8 cellular contexts compared by ENCODE assay signal in the genomic region with DNA sequence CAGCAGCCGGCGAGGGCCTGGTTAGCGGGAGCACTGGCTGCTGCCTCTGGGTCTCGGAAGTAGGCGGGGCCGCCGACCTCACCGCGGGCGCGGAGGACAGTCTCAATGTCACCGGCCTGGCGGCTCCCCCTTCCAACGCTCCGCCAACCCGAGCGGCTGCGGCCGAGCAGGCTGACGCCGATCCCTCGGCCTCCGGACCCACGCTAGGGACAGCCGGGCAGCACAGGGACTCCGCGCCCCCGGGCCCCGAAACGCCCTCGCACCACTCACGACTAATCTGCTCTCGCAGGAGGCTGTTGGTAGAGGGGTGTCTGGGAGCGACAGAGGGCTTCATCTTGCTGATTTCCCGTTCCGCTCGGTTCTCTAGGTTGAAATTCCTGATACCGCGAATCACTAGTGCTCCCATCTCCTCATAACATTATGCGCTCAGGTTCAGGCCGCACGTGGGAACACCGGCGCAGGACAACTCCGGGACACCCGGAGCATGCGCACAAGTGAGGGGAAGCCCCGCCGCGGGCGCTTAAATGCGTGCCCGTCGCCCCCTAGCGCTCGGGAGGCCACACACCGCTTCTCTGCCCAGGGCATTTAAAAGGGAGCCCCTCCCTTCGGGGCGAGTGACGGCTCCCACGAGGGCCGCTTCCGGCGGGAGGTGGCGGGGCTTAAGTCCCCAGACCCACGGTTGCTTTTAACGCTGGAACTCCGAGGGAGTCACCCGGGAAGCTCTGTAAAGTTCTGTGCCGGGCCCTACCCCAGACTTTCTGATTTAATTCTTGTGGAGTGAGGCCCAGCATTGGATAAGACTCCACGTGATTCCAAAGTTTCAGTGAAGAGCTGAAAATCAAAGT. TPM values are rescaled to one million over a fixed set of nuclear protein-coding genes. Genes with fewer than 3 reads are reported as not detected.
DNase-seq lines count a peak whose midpoint lies in the region; ATAC-seq, FAIRE-seq and TF ChIP-seq lines count a peak whose summit lies in the region.

Gene NDUFAF4 (minus strand): TSS at position 496 of the 845 bp plus-strand sequence. CDS start 90 bp downstream, at position 406.

- POLR2A ChIA-PET in endothelial cell of umbilical vein (lab: Charles Lee) = no interaction called here

- H3K9me1 ChIP-seq in endothelial cell of umbilical vein (replicated peaks; ENCODE audit: control insufficient read depth, extremely low read depth, insufficient read depth, low read length) = no peaks in the 10 kb centered on the region

- no peaks in the 10 kb centered on the region; the same call in 1 of the 2 replicates for H3K9me3 ChIP-seq in OCI-LY1 (ENCODE audit: low read length)
- no peaks in the 10 kb centered on the region for H3K9me3 ChIP-seq in endothelial cell of umbilical vein (replicated peaks; ENCODE audit: control insufficient read depth, insufficient read depth, low read length)
- no peaks in the 10 kb centered on the region for H3K9me3 ChIP-seq in mononuclear cell (ENCODE audit: low read depth, low read length)

- intact Hi-C loops in endothelial cell of umbilical vein (cut with micrococcal nuclease) = loop anchor here (1.0 to 5.0 kb wide), 11 partner anchors 27 to 1937 kb away; partner anchors contain the start of genes GPR63, KLHL32, MMS22L and POU3F2

- H3K9me2 ChIP-seq in OCI-LY1 (ENCODE audit: low read depth, low read length) = no peaks in the 10 kb centered on the region

- no peaks in the 10 kb centered on the region for H4K20me1 ChIP-seq in OCI-LY1 (ENCODE audit: insufficient read depth, low read length)
- H4K20me1 ChIP-seq in endothelial cell of umbilical vein (replicated peaks; ENCODE audit: control insufficient read depth, extremely low read depth, insufficient read depth, low read length) = no peaks in the 10 kb centered on the region

- H3K27ac ChIP-seq in OCI-LY1 (ENCODE audit: low read depth, low read length, poor library complexity, severe bottlenecking) = peak within 1 kb of the TSS; percentile 72
- H3K27ac ChIP-seq in endothelial cell of umbilical vein (ENCODE audit: insufficient read depth, low read depth, low read length) = peak within 1 kb of the TSS; percentile 95

- H3F3A ChIP-seq in OCI-LY1 (ENCODE audit: insufficient read depth, low read length) = no peaks in the 10 kb centered on the region

- peaks cover 36% of the 10 kb centered on the region for H3K4me1 ChIP-seq in OCI-LY1 (ENCODE audit: insufficient read depth, low read length, severe bottlenecking)
- peaks cover 25% of the 10 kb centered on the region for H3K4me1 ChIP-seq in endothelial cell of umbilical vein (ENCODE audit: control insufficient read depth, extremely low read depth, insufficient read depth, low read length)
- H3K4me1 ChIP-seq in mononuclear cell (ENCODE audit: insufficient read depth, low read length) = peaks cover 31% of the 10 kb centered on the region

- H2AFZ ChIP-seq in OCI-LY1 (ENCODE audit: low read length) (peak within 1 kb of the TSS; percentile 25; the same call in 1 of the 2 replicates), endothelial cell of umbilical vein (ENCODE audit: low read depth, low read length) (peak within 1 kb of the TSS; percentile 86)

- H3K36me3 ChIP-seq in OCI-LY1 (ENCODE audit: insufficient read depth, low read length) (peaks cover 40% of the 10 kb centered on the region), endothelial cell of umbilical vein (ENCODE audit: control insufficient read depth in 2 of 2, extremely low read depth in 1 of 2, insufficient read depth in 2 of 2, low read length in 2 of 2) (peaks cover 4% of the 10 kb centered on the region in 2 experiments)

- H3K4me2 ChIP-seq in OCI-LY1 (ENCODE audit: low read length) = peak within 1 kb of the TSS; percentile 82
- H3K4me2 ChIP-seq in endothelial cell of umbilical vein (ENCODE audit: insufficient read depth, low read length) = peak within 1 kb of the TSS; percentile 99

- H3K79me2 ChIP-seq in OCI-LY1 (ENCODE audit: insufficient read depth, low read length) (peaks cover 28% of the 10 kb centered on the region), endothelial cell of umbilical vein (ENCODE audit: control insufficient read depth, insufficient read depth, low read length) (peaks cover 25% of the 10 kb centered on the region)

- peak; percentile 90 for ATAC-seq in GM21515 (IDR thresholded peaks at IDR 0.05; ENCODE audit: unreplicated experiment)

- CTCF ChIA-PET in endothelial cell of umbilical vein (lab: Charles Lee) = interaction anchor here (0.6 to 4.5 kb wide), 18 partner anchors 10 to 375 kb away, joined by 3 to 106 read pairs (median 6); partner anchors contain the start of gene GPR63

- DNase-seq in DMS 273 treated with DMSO at 0.1 percent for 48 hours (lab: John Stamatoyannopoulos, UW) = peak; percentile 88
- peak; percentile 95 for DNase-seq in HuH-7 (ENCODE audit: low spot score)
- peak; percentile 97 for DNase-seq in activated CD8-positive, alpha-beta memory T cell treated with anti-CD3 and anti-CD28 coated beads, Interleukin-2, amount 50 U/mL, for 48 hours
- peak; percentile 96 for DNase-seq in endothelial cell of umbilical vein (ENCODE audit: low read depth, low spot score)
- DNase-seq in stimulated activated CD8-positive, alpha-beta memory T cell treated with anti-CD3 and anti-CD28 coated beads, Interleukin-4, amount 100 ng/mL, for 1 hour (ENCODE audit: low read depth in 2 of 2, low spot score in 1 of 2) = peak; percentile 86 to 94

- dilution Hi-C loops in endothelial cell of umbilical vein (cut with MboI; ENCODE audit: extremely low pct_ligation_motif_present, low sequenced_read_pairs) = no loop called here

- H3K9ac ChIP-seq in OCI-LY1 (ENCODE audit: low read length) (peak within 1 kb of the TSS; percentile 79), endothelial cell of umbilical vein (replicated peaks; ENCODE audit: extremely low read depth, insufficient read depth, low read length) (peak within 1 kb of the TSS; percentile 93)

- TF ChIP-seq CTCF in OCI-LY1 (IDR thresholded peaks at IDR 0.05; ENCODE audit: low read length) (peak; percentile 83), endothelial cell of umbilical vein (IDR thresholded peaks at IDR 0.05; ENCODE audit: extremely low read depth in 1 of 2, insufficient read depth in 1 of 2, low read depth in 1 of 2, low read length in 2 of 2) (peak; percentile 94 to 97)

- H3K4me3 ChIP-seq in OCI-LY1 (ENCODE audit: low read depth, low read length, poor library complexity, severe bottlenecking) (peak within 1 kb of the TSS; percentile 79), endothelial cell of umbilical vein (replicated peaks in 1 of 3; ENCODE audit: insufficient read depth in 1 of 3, low read depth in 1 of 3, low read length in 3 of 3) (peak within 1 kb of the TSS; percentile 79 to 99 (median 91)), mononuclear cell (ENCODE audit: low read length) (peak within 1 kb of the TSS; percentile 85)

- FAIRE-seq in endothelial cell of umbilical vein (lab: Jason Lieb, UNC) = peak; percentile 86

- H3K27me3 ChIP-seq in OCI-LY1 (ENCODE audit: insufficient read depth, low read length) = no peaks in the 10 kb centered on the region
- peaks cover 0 to 2% of the 10 kb centered on the region in 2 experiments for H3K27me3 ChIP-seq in endothelial cell of umbilical vein (ENCODE audit: control insufficient read depth in 2 of 2, insufficient read depth in 2 of 2, low read length in 2 of 2)
- no peaks in the 10 kb centered on the region for H3K27me3 ChIP-seq in mononuclear cell (ENCODE audit: insufficient read depth, low read length)

- no peak for TF ChIP-seq POLR2A in endothelial cell of umbilical vein (IDR thresholded peaks at IDR 0.05; ENCODE audit: low read depth, low read length)

- TSS peak; percentile 33 for BruUV-seq in endothelial cell of umbilical vein (replicated peaks; lab: Mats Ljungman, UMichigan)

TF ChIP-seq in endothelial cell of umbilical vein, 7 proteins besides CTCF, POLR2A, EP300 and RAD21:
- no peak for TF ChIP-seq GATA2 (IDR thresholded peaks at IDR 0.05; ENCODE audit: insufficient read depth, insufficient read length, low read depth, low read length)
- no peak for TF ChIP-seq JUN (IDR thresholded peaks at IDR 0.05; ENCODE audit: borderline replicate concordance, insufficient read depth, insufficient read length, low read depth)
- TF ChIP-seq FOS (IDR thresholded peaks at IDR 0.05; ENCODE audit: borderline replicate concordance, insufficient read depth, low read length) = no peak
- peak; percentile 79 for TF ChIP-seq MAX (IDR thresholded peaks at IDR 0.05; ENCODE audit: insufficient read depth, insufficient read length)

RNA-seq across cellular contexts. Expression of gene NDUFAF4, which starts in this region (rescaled TPM):
- total RNA-seq in endothelial cell of umbilical vein (39.8 and 44.6 TPM in 2 replicates), mononuclear cell (23.3 TPM)
- 5.9 and 8.8 TPM in 2 replicates for polyA plus RNA-seq in endothelial cell of umbilical vein
- polyA plus RNA-seq in endothelial cell of umbilical vein (2011; cell fraction: cytosol; rRNA removed) = 31.5 and 31.8 TPM in 2 replicates
- polyA plus RNA-seq in endothelial cell of umbilical vein (2011; cell fraction: nucleus; rRNA removed) = 11.0 and 16.4 TPM in 2 replicates
- polyA plus RNA-seq in endothelial cell of umbilical vein (2012) = 35.4 and 58.2 TPM in 2 replicates
- polyA minus RNA-seq in endothelial cell of umbilical vein = 2.5 and 3.9 TPM in 2 replicates
- 7.6 TPM for polyA minus RNA-seq in endothelial cell of umbilical vein (2011; cell fraction: cytosol; rRNA and poly(A)+ RNA removed)
- polyA minus RNA-seq in endothelial cell of umbilical vein (2011; cell fraction: nucleus; rRNA and poly(A)+ RNA removed) = 2.0 and 2.5 TPM in 2 replicates

Comparison
In these comparisons a context has a peak if more than half of its experiments do, and no peak if none do; other contexts are left out.
1. Peak in every context shown above with its lines: DNase-seq, ATAC-seq, H3K4me3 ChIP-seq and H3K27ac ChIP-seq.